In the genomic region with DNA sequence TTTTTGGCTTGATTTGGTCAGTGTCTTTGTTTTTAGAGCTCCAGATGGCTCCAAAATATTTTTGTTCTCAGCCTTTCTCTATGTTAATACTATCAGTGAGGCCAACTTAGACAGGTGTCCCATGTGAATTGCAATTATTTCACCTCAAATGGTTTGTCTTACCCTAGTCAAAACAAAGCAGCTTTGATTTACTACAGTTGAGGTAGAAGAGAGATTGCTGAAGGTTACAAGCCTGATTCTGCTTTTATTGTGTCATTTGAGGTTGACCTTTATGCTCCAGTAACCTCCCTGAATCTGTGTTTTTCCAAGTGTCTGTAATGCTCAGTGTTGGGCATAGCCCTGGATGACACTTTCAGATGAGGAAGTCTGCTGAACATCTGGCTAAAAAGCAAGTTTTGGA, we compare ENCODE assay signal across 23 cellular contexts.
DNase-seq lines count a peak whose midpoint lies in the region; ATAC-seq, FAIRE-seq and TF ChIP-seq lines count a peak whose summit lies in the region.
"Had no signal": no experiment of that assay in that cellular context is flagged by ENCODE, and none has a peak within 500 bp of the region (broad histone marks: within the 10 kb centered on the region; RNA-seq: fewer than 3 reads in every experiment).

No MANE protein-coding gene starts in this region.

- H4K8ac ChIP-seq in H1 (ENCODE audit: extremely low read depth, insufficient read depth, low read length), result no peak overlapping the region

- CTCF ChIA-PET in H1 (lab: Charles Lee; ENCODE audit: partially characterized antibody), result no interaction called here

- H3K4me3 Mint-ChIP-seq in GM23338, result no peak overlapping the region
- no peak overlapping the region for H3K4me3 Mint-ChIP-seq in chondrocyte (ENCODE audit: unreplicated experiment)
- H3K4me3 Mint-ChIP-seq: CD8-positive, alpha-beta T cell; IgD-negative memory B cell had no signal

- H3K4me2 ChIP-seq in GM23338 (0 out of 2 replicates have a peak overlapping the region, but pooled peaks have one; percentile 35), H1 (ENCODE audit: insufficient read depth in 1 of 2, low read depth in 2 of 2, low read length in 2 of 2) (no peak overlapping the region)

- no peak overlapping the region for H2AK5ac ChIP-seq in H1 (ENCODE audit: low read depth, low read length)

- H3K56ac ChIP-seq in H1 (replicated peaks; ENCODE audit: insufficient read length, low read depth, low read length), result no peak overlapping the region

- no peak for DNase-seq in GM23338 (ENCODE audit: low spot score)
- DNase-seq in NCI-H446 treated with DMSO at 0.1 percent for 48 hours (lab: John Stamatoyannopoulos, UW), result peak; percentile 49
- no peak for DNase-seq in H1 (ENCODE audit: low read depth in 1 of 2, low spot score in 2 of 2)
- peak; percentile 77 for DNase-seq in left kidney (ENCODE audit: low read depth, low spot score)
- no peak for DNase-seq in pons (ENCODE audit: low spot score)
- DNase-seq in chondrocyte (ENCODE audit: low spot score), result no peak
- DNase-seq in NCI-H524 treated with DMSO at 0.1 percent for 48 hours (lab: John Stamatoyannopoulos, UW), result no peak
- DNase-seq: AML-193; C1 segment of cervical spinal cord; CD8-positive, alpha-beta T cell; EL; GF-D8; H7; Kasumi-1; MG63; NCI-H1417 treated with DMSO at 0.1 percent for 48 hours; NCI-H187; NCI-H510A; PC-3; Right ventricle myocardium superior; SW 1271 had no signal

- no peak for TF ChIP-seq RAD21 in H1 (IDR thresholded peaks at IDR 0.05 in 1 of 2, conservative IDR thresholded peaks at IDR 0.05 in 1 of 2; ENCODE audit: low read depth in 2 of 2, low read length in 2 of 2)

- H3K27me3 Mint-ChIP-seq in GM23338 (ENCODE audit: insufficient read depth, low read depth, poor library complexity) (no peaks in the 10 kb centered on the region), chondrocyte (ENCODE audit: low read depth) (peaks cover 4% of the 10 kb centered on the region)
- H3K27me3 Mint-ChIP-seq: IgD-negative memory B cell had no signal

- no peak overlapping the region; the same call in 1 of the 2 replicates for H2BK5ac ChIP-seq in H1 (ENCODE audit: low read depth, low read length)

- no peak overlapping the region for H2BK15ac ChIP-seq in H1 (ENCODE audit: low read length)

- H3K9me3 ChIP-seq in H1 (ENCODE audit: insufficient read depth in 2 of 2, low read depth in 1 of 2, low read length in 1 of 2), result peaks cover 0 to 5% of the 10 kb centered on the region in 2 experiments; a peak in 2 of 4 replicates
- H3K9me3 ChIP-seq: MG63 had no signal

- ATAC-seq in GM23338, result no peak
- no peak for ATAC-seq in HG02623 (IDR thresholded peaks at IDR 0.05; ENCODE audit: unreplicated experiment)
- ATAC-seq: CD8-positive, alpha-beta T cell; PC-3 had no signal

- H3K79me2 ChIP-seq in GM23338 (replicated peaks; ENCODE audit: insufficient read depth) (no peaks in the 10 kb centered on the region), H1 (ENCODE audit: control insufficient read depth in 1 of 2, insufficient read depth in 2 of 2, low read length in 2 of 2) (no peaks in the 10 kb centered on the region)

- H3K36me3 Mint-ChIP-seq in GM23338 (ENCODE audit: low read depth), result peaks cover 5% of the 10 kb centered on the region; the same call in 1 of the 3 replicates
- no peaks in the 10 kb centered on the region for H3K36me3 Mint-ChIP-seq in chondrocyte (ENCODE audit: low read depth)
- H3K36me3 Mint-ChIP-seq: CD8-positive, alpha-beta T cell; IgD-negative memory B cell had no signal

- no peak overlapping the region for H3K23ac ChIP-seq in H1 (ENCODE audit: insufficient read length)

- H3K4me1 Mint-ChIP-seq in GM23338 (peaks cover 36% of the 10 kb centered on the region), chondrocyte (ENCODE audit: low read depth) (no peaks in the 10 kb centered on the region)
- H3K4me1 Mint-ChIP-seq: IgD-negative memory B cell had no signal

- H4K5ac ChIP-seq in H1 (ENCODE audit: insufficient read length, low read depth, low read length), result peak overlapping the region; percentile 34

- H3K9me3 Mint-ChIP-seq in GM23338, result no peaks in the 10 kb centered on the region; the same call in 2 of the 3 replicates
- H3K9me3 Mint-ChIP-seq in chondrocyte (ENCODE audit: low read depth), result no peaks in the 10 kb centered on the region

- H3K18ac ChIP-seq in H1 (ENCODE audit: extremely low read depth, low read length), result no peak overlapping the region

- no peak overlapping the region for H4K91ac ChIP-seq in H1 (replicated peaks; ENCODE audit: insufficient read length, low read length)

- H2AFZ ChIP-seq in GM23338, result no peak overlapping the region
- H2AFZ ChIP-seq in H1 (ENCODE audit: low read length), result no peak overlapping the region

- no peak overlapping the region for H3K14ac ChIP-seq in H1 (ENCODE audit: insufficient read length)

- no peak for TF ChIP-seq EP300 in H1 (IDR thresholded peaks at IDR 0.05; ENCODE audit: borderline replicate concordance in 1 of 2, low read depth in 2 of 2, low read length in 2 of 2)

- H3K79me1 ChIP-seq in H1 (ENCODE audit: low read depth, low read length), result no peaks in the 10 kb centered on the region

- no peak overlapping the region for H3K9ac ChIP-seq in H1 (replicated peaks in 1 of 4; ENCODE audit: extremely low read depth in 1 of 4, low read depth in 3 of 4, low read length in 3 of 4)

- H3K4me3 ChIP-seq in GM23338, result no peak overlapping the region
- H3K4me3 ChIP-seq in H1 (ENCODE audit: extremely low read depth in 1 of 4, insufficient read depth in 2 of 4, low read depth in 3 of 4, low read length in 4 of 4), result no peak overlapping the region
- H3K4me3 ChIP-seq: MG63 had no signal

- no peak overlapping the region for H3K27ac ChIP-seq in GM23338 (ENCODE audit: low read depth)
- H3K27ac ChIP-seq in H1 (ENCODE audit: low read depth, low read length), result no peak overlapping the region

- no peaks in the 10 kb centered on the region for H3F3A ChIP-seq in GM23338 (replicated peaks; ENCODE audit: low read depth)

- H3K27ac Mint-ChIP-seq in GM23338 (no peak overlapping the region), chondrocyte (ENCODE audit: unreplicated experiment) (no peak overlapping the region)
- H3K27ac Mint-ChIP-seq: CD8-positive, alpha-beta T cell; IgD-negative memory B cell had no signal

- TF ChIP-seq POLR2A in H1 (IDR thresholded peaks at IDR 0.05; ENCODE audit: control extremely low read depth in 1 of 2, low read depth in 2 of 2, low read length in 2 of 2), result no peak

- no peaks in the 10 kb centered on the region for H3K9me2 ChIP-seq in GM23338 (ENCODE audit: insufficient read depth)

- H3K27me3 ChIP-seq in GM23338 (ENCODE audit: insufficient read depth) (no peaks in the 10 kb centered on the region), H1 (replicated peaks in 1 of 4; ENCODE audit: control insufficient read depth in 3 of 4, extremely low read depth in 1 of 4, insufficient read depth in 3 of 4, low read length in 3 of 4) (no peaks in the 10 kb centered on the region)
- H3K27me3 ChIP-seq: MG63 had no signal

- no peak overlapping the region for H2BK120ac ChIP-seq in H1 (replicated peaks; ENCODE audit: low read depth, low read length)

- POLR2A ChIA-PET in H1 (lab: Charles Lee; ENCODE audit: partially characterized antibody), result no interaction called here

- H2BK12ac ChIP-seq in H1 (ENCODE audit: low read depth, low read length), result no peak overlapping the region

- no peaks in the 10 kb centered on the region for H3K36me3 ChIP-seq in GM23338 (ENCODE audit: insufficient read depth)
- H3K36me3 ChIP-seq in H1 (ENCODE audit: control insufficient read depth in 2 of 4, insufficient read depth in 4 of 4, low read length in 3 of 4), result no peaks in the 10 kb centered on the region
- H3K36me3 ChIP-seq: MG63 had no signal

- H4K20me1 ChIP-seq in GM23338 (replicated peaks; ENCODE audit: insufficient read depth) (no peaks in the 10 kb centered on the region), H1 (replicated peaks in 1 of 2; ENCODE audit: control insufficient read depth in 1 of 2, insufficient read depth in 2 of 2, low read length in 2 of 2) (no peaks in the 10 kb centered on the region)

- TF ChIP-seq CTCF in GM23338 (conservative IDR thresholded peaks at IDR 0.05; ENCODE audit: low read depth in 2 of 2) (no peak), H1 (IDR thresholded peaks at IDR 0.05; ENCODE audit: control extremely low read depth in 1 of 3, insufficient read depth in 1 of 3, low read depth in 1 of 3, low read length in 3 of 3) (no peak), chondrocyte (IDR thresholded peaks at IDR 0.05) (no peak)

- H2BK20ac ChIP-seq in H1 (ENCODE audit: low read length), result no peak overlapping the region

- no peak for FAIRE-seq in H1 (lab: Jason Lieb, UNC)

- H3K4me1 ChIP-seq in GM23338 (ENCODE audit: insufficient read depth), result peaks cover 16% of the 10 kb centered on the region
- peaks cover 0 to 16% (median 2%) of the 10 kb centered on the region in 4 experiments; a peak in 4 of 7 replicates for H3K4me1 ChIP-seq in H1 (replicated peaks in 1 of 4; ENCODE audit: control insufficient read depth in 3 of 4, insufficient read depth in 4 of 4, low read length in 3 of 4)

- H3K23me2 ChIP-seq in H1 (ENCODE audit: low read depth, low read length), result no peaks in the 10 kb centered on the region

- H3K4ac ChIP-seq in H1 (replicated peaks; ENCODE audit: insufficient read length, low read depth, low read length), result no peak overlapping the region

TF ChIP-seq in GM23338, 12 proteins besides CTCF, POLR2A, EP300 and RAD21:
- TF ChIP-seq STAT1 (IDR thresholded peaks at IDR 0.05; ENCODE audit: unreplicated experiment) (no peak), EZH2 (IDR thresholded peaks at IDR 0.05; ENCODE audit: low read depth, unreplicated experiment) (no peak), ZNF331 (CRISPR knock-in tag; IDR thresholded peaks at IDR 0.05; ENCODE audit: low read depth) (no peak), JUNB (IDR thresholded peaks at IDR 0.05; ENCODE audit: unreplicated experiment) (no peak), POLR2AphosphoS5 (IDR thresholded peaks at IDR 0.05; ENCODE audit: low read depth) (no peak)

TF ChIP-seq in H1, 55 proteins besides CTCF, POLR2A, EP300 and RAD21 (continues in another document):
- TF ChIP-seq EZH2 (IDR thresholded peaks at IDR 0.05; ENCODE audit: low read depth, low read length, severe bottlenecking) (no peak), SP2 (IDR thresholded peaks at IDR 0.05; ENCODE audit: low read length) (no peak), PHF8 (conservative IDR thresholded peaks at IDR 0.05; ENCODE audit: low read depth, low read length) (no peak), YY1 (IDR thresholded peaks at IDR 0.05; ENCODE audit: low read depth, low read length) (no peak), SUZ12 (IDR thresholded peaks at IDR 0.05; ENCODE audit: low read length) (no peak), POU5F1 (IDR thresholded peaks at IDR 0.05; ENCODE audit: low read depth, low read length) (no peak), KDM5A (IDR thresholded peaks at IDR 0.05; ENCODE audit: low read length) (no peak), RNF2 (IDR thresholded peaks at IDR 0.05; ENCODE audit: borderline replicate concordance, low read depth, low read length, missing control alignments, poor library complexity, severe bottlenecking) (no peak), BRCA1 (IDR thresholded peaks at IDR 0.05; ENCODE audit: low read depth, low read length) (no peak)

Comparison
In these comparisons a context has a peak if more than half of its experiments do, and no peak if none do; other contexts are left out.
1. DNase-seq: peak in NCI-H446 treated with DMSO at 0.1 percent for 48 hours (single experiment) and left kidney (single experiment); none in GM23338 (single experiment), H1 (0 of 2), pons (single experiment), chondrocyte (single experiment) and NCI-H524 treated with DMSO at 0.1 percent for 48 hours (single experiment).